In the genomic region with DNA sequence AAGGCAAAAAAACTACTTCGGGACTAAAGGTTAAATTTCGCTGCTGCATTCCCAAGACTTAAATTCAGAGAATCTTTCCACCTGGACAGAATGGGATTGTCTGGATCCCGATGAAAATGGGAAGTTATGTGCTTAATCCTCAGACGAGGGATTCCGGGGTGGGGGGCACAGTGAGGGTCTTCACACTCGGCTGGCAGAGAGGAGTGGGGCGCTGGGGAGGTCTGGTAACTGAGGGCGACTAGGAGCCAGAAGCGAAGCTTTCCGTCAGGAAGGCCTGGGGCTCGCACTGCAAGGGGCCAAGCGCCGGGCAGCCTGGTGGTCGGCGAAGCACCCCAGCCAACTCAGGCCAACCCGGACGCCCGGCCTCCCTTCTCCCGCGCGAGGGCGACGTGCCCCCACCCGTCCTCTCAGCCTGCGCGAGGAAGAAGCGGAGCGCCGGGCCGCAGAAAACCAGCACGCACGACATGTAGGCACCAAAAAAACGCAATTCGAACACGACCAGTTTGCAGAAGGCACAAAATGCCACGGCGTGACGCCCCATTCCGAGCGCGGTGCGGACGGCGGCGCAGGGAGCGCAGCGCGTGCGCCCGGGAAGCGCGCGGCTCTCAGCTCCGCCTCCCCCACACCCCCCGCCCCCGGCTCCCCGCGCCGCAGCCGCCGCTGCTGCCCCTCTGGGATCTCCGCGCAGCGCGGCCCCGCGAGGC, we compare ENCODE assay signal across 8 cellular contexts.
DNase-seq lines count a peak whose midpoint lies in the region; ATAC-seq, FAIRE-seq and TF ChIP-seq lines count a peak whose summit lies in the region.

No MANE protein-coding gene starts in this region.

- H3K27ac ChIP-seq in KOPT-K1 (ENCODE audit: low read depth, low read length, poor library complexity, severe bottlenecking) = peak overlapping the region; percentile 82

- H3K27ac Mint-ChIP-seq in activated naive CD4-positive, alpha-beta T cell treated with anti-CD3 and anti-CD28 coated beads, Interleukin-2, amount 50 U/mL, for 24 hours = peak overlapping the region; percentile 93

- intact Hi-C loops in Right ventricle myocardium superior (cut with DNase I) = loop anchor here (10.0 kb wide), 1 partner anchor 183 kb away; no protein-coding TSS in a partner anchor
- intact Hi-C loops in posterior cingulate gyrus (cut with DNase I) = loop anchor here (5.0 to 10.0 kb wide), 5 partner anchors 40 to 397 kb away; no protein-coding TSS in a partner anchor

- peak; percentile 72 for DNase-seq in stimulated activated CD4-positive, alpha-beta T cell treated with anti-CD3 and anti-CD28 coated beads, Interleukin-12 subunit alpha, Interleukin-12 subunit beta, amount 100 ng/mL, for 4 hours
- DNase-seq in stimulated activated CD4-positive, alpha-beta T cell treated with anti-CD3 and anti-CD28 coated beads, Interleukin-2, amount 100 ng/mL, for 24 hours = no peak
- DNase-seq in H54 (ENCODE audit: insufficient read length, low spot score) = no peak
- DNase-seq in Right ventricle myocardium superior = peak; percentile 81
- DNase-seq in posterior cingulate gyrus = peak in 7 of 10 donors; percentile 57 to 90 (median 67)
- no peak for DNase-seq in NCI-H69 (lab: John Stamatoyannopoulos, UW)

- peak overlapping the region; percentile 95 for H3K4me3 Mint-ChIP-seq in activated naive CD4-positive, alpha-beta T cell treated with anti-CD3 and anti-CD28 coated beads, Interleukin-2, amount 50 U/mL, for 24 hours

- peaks cover 37% of the 10 kb centered on the region for H3K4me1 Mint-ChIP-seq in activated naive CD4-positive, alpha-beta T cell treated with anti-CD3 and anti-CD28 coated beads, Interleukin-2, amount 50 U/mL, for 24 hours

- H3K36me3 ChIP-seq in KOPT-K1 (ENCODE audit: insufficient read depth, low read length) = no peaks in the 10 kb centered on the region

- peak; percentile 92 for ATAC-seq in Right ventricle myocardium superior (ENCODE audit: poor library complexity)

- TF ChIP-seq POLR2A in H54 (IDR thresholded peaks at IDR 0.05; ENCODE audit: low read depth, low read length) = peak; percentile 76

- H3K36me3 Mint-ChIP-seq in activated naive CD4-positive, alpha-beta T cell treated with anti-CD3 and anti-CD28 coated beads, Interleukin-2, amount 50 U/mL, for 24 hours = peaks cover 5% of the 10 kb centered on the region

- no peaks in the 10 kb centered on the region for H3K9me3 Mint-ChIP-seq in activated naive CD4-positive, alpha-beta T cell treated with anti-CD3 and anti-CD28 coated beads, Interleukin-2, amount 50 U/mL, for 24 hours

- H3K27me3 Mint-ChIP-seq in activated naive CD4-positive, alpha-beta T cell treated with anti-CD3 and anti-CD28 coated beads, Interleukin-2, amount 50 U/mL, for 24 hours = no peaks in the 10 kb centered on the region

- no peaks in the 10 kb centered on the region for H3K9me3 ChIP-seq in KOPT-K1 (ENCODE audit: insufficient read depth, low read length, poor library complexity, severe bottlenecking)

- FAIRE-seq in H54 (lab: Jason Lieb, UNC) = peak; percentile 30

Comparison
In these comparisons a context has a peak if more than half of its experiments do, and no peak if none do; other contexts are left out.
1. DNase-seq: peak in stimulated activated CD4-positive, alpha-beta T cell treated with anti-CD3 and anti-CD28 coated beads, Interleukin-12 subunit alpha, Interleukin-12 subunit beta, amount 100 ng/mL, for 4 hours (single experiment), Right ventricle myocardium superior (single experiment) and posterior cingulate gyrus (7 of 10); none in stimulated activated CD4-positive, alpha-beta T cell treated with anti-CD3 and anti-CD28 coated beads, Interleukin-2, amount 100 ng/mL, for 24 hours (0 of 2), H54 (single experiment) and NCI-H69 (single experiment).